ENCODE assay signal across 11 cellular contexts in genomic region chr1:184866582-184866981, GRCh38.
DNase-seq lines count a peak whose midpoint lies in the region; ATAC-seq and TF ChIP-seq lines count a peak whose summit lies in the region.
"Had no signal": no experiment of that assay in that cellular context is flagged by ENCODE, and none has a peak within 500 bp of the region (broad histone marks: within the 10 kb centered on the region; RNA-seq: fewer than 3 reads in every experiment).

No MANE protein-coding gene starts in this region.

- no peak for DNase-seq in activated CD8-positive, alpha-beta memory T cell treated with anti-CD3 and anti-CD28 coated beads, Interleukin-2, amount 10 ng/mL, durations not matched to agents 7 days and 5 days
- no peak for DNase-seq in activated CD8-positive, alpha-beta memory T cell treated with anti-CD3 and anti-CD28 coated beads, Interleukin-2, amount 50 U/mL, for 4 hours
- no peak for DNase-seq in activated T-helper 1 cell treated with anti-CD3 and anti-CD28 coated beads, Interleukin-12 subunit alpha, Interleukin-12 subunit beta, Interleukin-2, Interleukin-4 antibody, amounts not matched to agents 30 ng/mL and 10 ng/mL and 1 ng/mL, durations not matched to agents 14 hours and 24 hours and 36 hours (ENCODE audit: low spot score)
- DNase-seq in left lobe of liver (ENCODE audit: low spot score), result no peak
- DNase-seq in glutamatergic neuron, result no peak
- DNase-seq in iPS-NIHi7 (ENCODE audit: extremely low spot score), result no peak
- DNase-seq: erythroblast had no signal

- H3K4me1 Mint-ChIP-seq in activated CD8-positive, alpha-beta memory T cell treated with anti-CD3 and anti-CD28 coated beads, Interleukin-2, amount 10 ng/mL, durations not matched to agents 7 days and 5 days, result peaks cover 65% of the 10 kb centered on the region
- H3K4me1 Mint-ChIP-seq in activated T-helper 1 cell treated with anti-CD3 and anti-CD28 coated beads, Interleukin-12 subunit alpha, Interleukin-12 subunit beta, Interleukin-2, Interleukin-4 antibody, amounts not matched to agents 30 ng/mL and 10 ng/mL and 1 ng/mL, durations not matched to agents 14 hours and 24 hours and 36 hours (ENCODE audit: low read depth), result peaks cover 40% of the 10 kb centered on the region
- H3K4me1 Mint-ChIP-seq in glutamatergic neuron (ENCODE audit: low read depth, unreplicated experiment), result no peaks in the 10 kb centered on the region

- CTCF ChIA-PET in activated CD8-positive, alpha-beta memory T cell treated with anti-CD3 and anti-CD28 coated beads, Interleukin-2, amount 10 ng/mL, durations not matched to agents 7 days and 5 days (lab: Charles Lee), result interaction anchor here (1.0 to 2.9 kb wide), 7 partner anchors 15 to 108 kb away, joined by 3 to 18 read pairs (median 4); partner anchors contain the start of gene NIBAN1

- H3K4me3 Mint-ChIP-seq in activated CD8-positive, alpha-beta memory T cell treated with anti-CD3 and anti-CD28 coated beads, Interleukin-2, amount 10 ng/mL, durations not matched to agents 7 days and 5 days, result peak overlapping the region; percentile 54
- peak overlapping the region; percentile 38 for H3K4me3 Mint-ChIP-seq in activated T-helper 1 cell treated with anti-CD3 and anti-CD28 coated beads, Interleukin-12 subunit alpha, Interleukin-12 subunit beta, Interleukin-2, Interleukin-4 antibody, amounts not matched to agents 30 ng/mL and 10 ng/mL and 1 ng/mL, durations not matched to agents 14 hours and 24 hours and 36 hours
- no peak overlapping the region for H3K4me3 Mint-ChIP-seq in glutamatergic neuron (ENCODE audit: unreplicated experiment)

- peak overlapping the region in 1 of 2 donors; percentile 5 for H3K9ac ChIP-seq in stomach smooth muscle (ENCODE audit: low read length in 2 of 2)

- H3K36me3 Mint-ChIP-seq in activated CD8-positive, alpha-beta memory T cell treated with anti-CD3 and anti-CD28 coated beads, Interleukin-2, amount 10 ng/mL, durations not matched to agents 7 days and 5 days, result peaks cover 54% of the 10 kb centered on the region
- H3K36me3 Mint-ChIP-seq in activated T-helper 1 cell treated with anti-CD3 and anti-CD28 coated beads, Interleukin-12 subunit alpha, Interleukin-12 subunit beta, Interleukin-2, Interleukin-4 antibody, amounts not matched to agents 30 ng/mL and 10 ng/mL and 1 ng/mL, durations not matched to agents 14 hours and 24 hours and 36 hours (ENCODE audit: low read depth), result peaks cover 18% of the 10 kb centered on the region
- H3K36me3 Mint-ChIP-seq in glutamatergic neuron (ENCODE audit: unreplicated experiment), result no peaks in the 10 kb centered on the region

- H3K27ac Mint-ChIP-seq in activated CD8-positive, alpha-beta memory T cell treated with anti-CD3 and anti-CD28 coated beads, Interleukin-2, amount 10 ng/mL, durations not matched to agents 7 days and 5 days, result peak overlapping the region; percentile 93
- peak overlapping the region; percentile 90 for H3K27ac Mint-ChIP-seq in activated T-helper 1 cell treated with anti-CD3 and anti-CD28 coated beads, Interleukin-12 subunit alpha, Interleukin-12 subunit beta, Interleukin-2, Interleukin-4 antibody, amounts not matched to agents 30 ng/mL and 10 ng/mL and 1 ng/mL, durations not matched to agents 14 hours and 24 hours and 36 hours
- no peak overlapping the region for H3K27ac Mint-ChIP-seq in glutamatergic neuron (ENCODE audit: unreplicated experiment)

- TF ChIP-seq CTCF in glutamatergic neuron (IDR thresholded peaks at IDR 0.05; ENCODE audit: partially characterized antibody, unreplicated experiment), result no peak

- ATAC-seq in activated CD8-positive, alpha-beta memory T cell treated with anti-CD3 and anti-CD28 coated beads, Interleukin-2, amount 10 ng/mL, durations not matched to agents 7 days and 5 days, result peak; percentile 7
- peak; percentile 23 for ATAC-seq in HG02981 (IDR thresholded peaks at IDR 0.05; ENCODE audit: unreplicated experiment)
- ATAC-seq in left lobe of liver, result no peak

- H3K27me3 ChIP-seq in stomach smooth muscle (ENCODE audit: control insufficient read depth in 1 of 2, insufficient read depth in 2 of 2, low read length in 2 of 2), result no peaks in the 10 kb centered on the region
- H3K27me3 ChIP-seq: vagina had no signal

- H3K9me3 Mint-ChIP-seq in activated CD8-positive, alpha-beta memory T cell treated with anti-CD3 and anti-CD28 coated beads, Interleukin-2, amount 10 ng/mL, durations not matched to agents 7 days and 5 days (ENCODE audit: low read depth), result peaks cover 2% of the 10 kb centered on the region
- peaks cover 4% of the 10 kb centered on the region for H3K9me3 Mint-ChIP-seq in activated T-helper 1 cell treated with anti-CD3 and anti-CD28 coated beads, Interleukin-12 subunit alpha, Interleukin-12 subunit beta, Interleukin-2, Interleukin-4 antibody, amounts not matched to agents 30 ng/mL and 10 ng/mL and 1 ng/mL, durations not matched to agents 14 hours and 24 hours and 36 hours
- no peaks in the 10 kb centered on the region for H3K9me3 Mint-ChIP-seq in glutamatergic neuron (ENCODE audit: unreplicated experiment)

- H3K4me3 ChIP-seq in stomach smooth muscle (ENCODE audit: low read length in 2 of 2), result no peak overlapping the region
- H3K4me3 ChIP-seq: lung, vagina had no signal

- H3K4me1 ChIP-seq in stomach smooth muscle (ENCODE audit: control insufficient read depth, insufficient read depth, low read length), result peaks cover 6% of the 10 kb centered on the region

- peak overlapping the region; percentile 47 for H3K27ac ChIP-seq in stomach smooth muscle (ENCODE audit: low read length)

- peaks cover 0 to 5% of the 10 kb centered on the region in 2 donors for H3K36me3 ChIP-seq in stomach smooth muscle (ENCODE audit: control insufficient read depth in 2 of 2, insufficient read depth in 2 of 2, low read length in 2 of 2)
- H3K36me3 ChIP-seq: vagina had no signal

- no peaks in the 10 kb centered on the region for H3K9me3 ChIP-seq in stomach smooth muscle (ENCODE audit: control insufficient read depth in 2 of 2, low read length in 2 of 2)
- H3K9me3 ChIP-seq: vagina had no signal

- intact Hi-C loops in activated T-helper 1 cell treated with anti-CD3 and anti-CD28 coated beads, Interleukin-12 subunit alpha, Interleukin-12 subunit beta, Interleukin-2, Interleukin-4 antibody, amounts not matched to agents 30 ng/mL and 10 ng/mL and 1 ng/mL, durations not matched to agents 14 hours and 24 hours and 36 hours (cut with micrococcal nuclease), result loop anchor here (1.0 to 10.0 kb wide), 5 partner anchors 111 to 1428 kb away; partner anchors contain the start of genes PRG4, RNF2, SWT1 and TRMT1L

- H3K27me3 Mint-ChIP-seq in activated CD8-positive, alpha-beta memory T cell treated with anti-CD3 and anti-CD28 coated beads, Interleukin-2, amount 10 ng/mL, durations not matched to agents 7 days and 5 days, result no peaks in the 10 kb centered on the region
- H3K27me3 Mint-ChIP-seq in activated T-helper 1 cell treated with anti-CD3 and anti-CD28 coated beads, Interleukin-12 subunit alpha, Interleukin-12 subunit beta, Interleukin-2, Interleukin-4 antibody, amounts not matched to agents 30 ng/mL and 10 ng/mL and 1 ng/mL, durations not matched to agents 14 hours and 24 hours and 36 hours (ENCODE audit: insufficient read depth), result no peaks in the 10 kb centered on the region
- no peaks in the 10 kb centered on the region for H3K27me3 Mint-ChIP-seq in glutamatergic neuron (ENCODE audit: unreplicated experiment)
